In the genomic region with DNA sequence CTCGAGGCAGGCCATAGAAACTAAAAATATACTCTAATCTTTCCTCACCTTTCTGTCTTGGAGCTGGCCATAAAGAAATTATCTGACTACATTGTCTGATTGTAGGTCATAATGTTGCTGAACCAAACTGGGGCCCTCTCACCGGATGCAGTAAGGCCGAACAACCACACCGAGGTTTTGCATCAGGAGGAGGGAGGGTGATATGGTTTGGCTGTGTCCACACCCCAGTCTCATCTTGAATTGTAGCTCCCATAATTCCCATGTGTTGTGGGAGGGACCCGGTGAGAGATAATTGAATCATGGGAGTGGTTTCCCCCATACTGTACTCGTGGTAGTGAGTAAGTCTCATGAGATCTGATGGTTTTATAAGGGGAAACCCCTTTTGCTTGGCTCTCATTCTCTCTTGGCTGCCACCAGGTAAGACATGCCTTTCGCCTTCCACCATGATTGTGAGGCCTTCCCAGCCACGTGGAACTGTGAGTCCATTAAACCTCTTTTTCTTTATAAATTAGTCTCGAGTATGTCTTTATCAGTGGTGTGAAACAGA, we compare ENCODE assay signal across 9 cellular contexts. TPM values are rescaled to one million over a fixed set of nuclear protein-coding genes. Genes with fewer than 3 reads are reported as not detected.
DNase-seq lines count a peak whose midpoint lies in the region; ATAC-seq and TF ChIP-seq lines count a peak whose summit lies in the region.
"Not testable (repeated sequence)": the region's sequence is repeated elsewhere in the genome, so short reads cannot be mapped to it uniquely, and the experiment has no call there.
"Had no signal": no experiment of that assay in that cellular context is flagged by ENCODE, and none has a peak within 500 bp of the region (broad histone marks: within the 10 kb centered on the region; RNA-seq: fewer than 3 reads in every experiment).

No MANE protein-coding gene starts in this region.

- intact Hi-C loops in CD8-positive, alpha-beta T cell (cut with DNase I, micrococcal nuclease); activated CD8-positive, alpha-beta T cell treated with anti-CD3 and anti-CD28 coated beads for 36 hours (cut with micrococcal nuclease); mammary epithelial cell (cut with micrococcal nuclease); left ventricle myocardium inferior (cut with micrococcal nuclease); psoas muscle (cut with DNase I); upper lobe of right lung (cut with DNase I): not testable (repeated sequence)
- intact Hi-C loops in activated naive CD4-positive, alpha-beta T cell treated with anti-CD3 and anti-CD28 coated beads for 36 hours (cut with micrococcal nuclease), result loop anchor here (1.0 kb wide), 1 partner anchor 21 kb away; no protein-coding TSS in a partner anchor

- H3K79me2 ChIP-seq in mammary epithelial cell (ENCODE audit: insufficient read depth, low read length), result not testable (repeated sequence)

- H3K27me3 Mint-ChIP-seq in CD8-positive, alpha-beta T cell (ENCODE audit: low read depth); activated CD8-positive, alpha-beta T cell treated with anti-CD3 and anti-CD28 coated beads for 36 hours; activated naive CD4-positive, alpha-beta T cell treated with anti-CD3 and anti-CD28 coated beads for 36 hours (ENCODE audit: low read depth): not testable (repeated sequence)

- not testable (repeated sequence) for H3K4me3 Mint-ChIP-seq in CD8-positive, alpha-beta T cell; activated CD8-positive, alpha-beta T cell treated with anti-CD3 and anti-CD28 coated beads for 36 hours; activated naive CD4-positive, alpha-beta T cell treated with anti-CD3 and anti-CD28 coated beads for 36 hours

- H3K9me3 Mint-ChIP-seq in CD8-positive, alpha-beta T cell; activated CD8-positive, alpha-beta T cell treated with anti-CD3 and anti-CD28 coated beads for 36 hours; activated naive CD4-positive, alpha-beta T cell treated with anti-CD3 and anti-CD28 coated beads for 36 hours: not testable (repeated sequence)

- H2AFZ ChIP-seq in mammary epithelial cell (ENCODE audit: low read depth, low read length), result not testable (repeated sequence)

- not testable (repeated sequence) for H3K27ac ChIP-seq in CD8-positive, alpha-beta T cell (ENCODE audit: low read depth, low read length); mammary epithelial cell (ENCODE audit: insufficient read depth, low read depth, low read length)
- H3K27ac ChIP-seq in left ventricle myocardium inferior (replicated peaks) (peak overlapping the region; percentile 66), psoas muscle (peak overlapping the region; percentile 31), upper lobe of right lung (peak overlapping the region; percentile 61)

- POLR2A ChIA-PET in CD8-positive, alpha-beta T cell (lab: Charles Lee); activated CD8-positive, alpha-beta T cell treated with anti-CD3 and anti-CD28 coated beads for 36 hours (lab: Charles Lee): not testable (repeated sequence)

- TF ChIP-seq CTCF in CD8-positive, alpha-beta T cell (IDR thresholded peaks at IDR 0.05); activated CD8-positive, alpha-beta T cell treated with anti-CD3 and anti-CD28 coated beads for 36 hours (IDR thresholded peaks at IDR 0.05); mammary epithelial cell (conservative IDR thresholded peaks at IDR 0.05 in 1 of 2, IDR thresholded peaks at IDR 0.05 in 1 of 2; ENCODE audit: extremely low read depth in 1 of 2, insufficient read depth in 1 of 2, low read depth in 1 of 2, low read length in 2 of 2); left ventricle myocardium inferior (IDR thresholded peaks at IDR 0.05; ENCODE audit: borderline replicate concordance); psoas muscle (IDR thresholded peaks at IDR 0.05); upper lobe of right lung (IDR thresholded peaks at IDR 0.05): not testable (repeated sequence)

- CTCF ChIA-PET in CD8-positive, alpha-beta T cell (lab: Charles Lee), result interaction anchor here (4.2 kb wide), 1 partner anchor 13 kb away, joined by 31 read pairs; no protein-coding TSS in a partner anchor
- CTCF ChIA-PET in activated CD8-positive, alpha-beta T cell treated with anti-CD3 and anti-CD28 coated beads for 36 hours (lab: Charles Lee), result interaction anchor here (0.6 to 3.2 kb wide), 3 partner anchors 12 to 236 kb away, joined by 4 to 25 read pairs (median 5); no protein-coding TSS in a partner anchor
- CTCF ChIA-PET in activated naive CD4-positive, alpha-beta T cell treated with anti-CD3 and anti-CD28 coated beads for 36 hours (lab: Charles Lee), result interaction anchor here (3.3 kb wide), 1 partner anchor 12 kb away, joined by 16 read pairs; no protein-coding TSS in a partner anchor
- CTCF ChIA-PET in mammary epithelial cell (lab: Charles Lee; ENCODE audit: low non-redundant PET), result not testable (repeated sequence)

- H3K4me2 ChIP-seq in mammary epithelial cell (ENCODE audit: insufficient read depth, low read depth, low read length), result not testable (repeated sequence)

- WGBS in mammary epithelial cell (ENCODE audit: low coverage, missing lambda C conversion rate), result 66% methylated on average over 9 of the region's 9 CpGs
- WGBS in psoas muscle, 3 donors, result 82 to 86% (median 85%) methylated on average over 9 of the region's 9 CpGs

- H3K4me3 ChIP-seq in CD8-positive, alpha-beta T cell (ENCODE audit: low read depth, low read length); mammary epithelial cell (replicated peaks in 1 of 3; ENCODE audit: insufficient read depth in 1 of 3, low read depth in 2 of 3, low read length in 3 of 3); left ventricle myocardium inferior; psoas muscle; upper lobe of right lung: not testable (repeated sequence)

- not testable (repeated sequence) for H3K4me1 ChIP-seq in CD8-positive, alpha-beta T cell (ENCODE audit: insufficient read depth, low read length); mammary epithelial cell (ENCODE audit: insufficient read depth, low read length); psoas muscle; upper lobe of right lung
- peaks cover 20% of the 10 kb centered on the region for H3K4me1 ChIP-seq in left ventricle myocardium inferior

- H3K36me3 Mint-ChIP-seq in CD8-positive, alpha-beta T cell; activated CD8-positive, alpha-beta T cell treated with anti-CD3 and anti-CD28 coated beads for 36 hours (ENCODE audit: low read depth); activated naive CD4-positive, alpha-beta T cell treated with anti-CD3 and anti-CD28 coated beads for 36 hours (ENCODE audit: low read depth): not testable (repeated sequence)

- in situ Hi-C loops in mammary epithelial cell (cut with MboI; ENCODE audit: low sequenced_read_pairs in 2 of 2), result not testable (repeated sequence)

- H3K9me3 ChIP-seq in CD8-positive, alpha-beta T cell (ENCODE audit: low read length); mammary epithelial cell (replicated peaks; ENCODE audit: insufficient read depth, low read length); left ventricle myocardium inferior (replicated peaks); psoas muscle; upper lobe of right lung: not testable (repeated sequence)

- not testable (repeated sequence) for H3K27me3 ChIP-seq in CD8-positive, alpha-beta T cell (ENCODE audit: insufficient read depth, low read length); mammary epithelial cell (ENCODE audit: insufficient read depth, low read length); left ventricle myocardium inferior (ENCODE audit: low read depth); psoas muscle (ENCODE audit: insufficient read depth in 3 of 3, low read length in 2 of 3); upper lobe of right lung

- H3K9ac ChIP-seq in mammary epithelial cell (ENCODE audit: insufficient read depth, low read length), result not testable (repeated sequence)

- not testable (repeated sequence) for ATAC-seq in CD8-positive, alpha-beta T cell; psoas muscle; upper lobe of right lung
- peak; percentile 64 for ATAC-seq in activated CD8-positive, alpha-beta T cell treated with anti-CD3 and anti-CD28 coated beads for 36 hours

- DNase-seq in CD8-positive, alpha-beta T cell; left ventricle myocardium inferior; psoas muscle; upper lobe of right lung: not testable (repeated sequence)
- DNase-seq in activated CD8-positive, alpha-beta T cell treated with anti-CD3 and anti-CD28 coated beads for 36 hours, result peak; percentile 37
- DNase-seq in activated naive CD4-positive, alpha-beta T cell treated with anti-CD3 and anti-CD28 coated beads for 36 hours, result peak; percentile 38
- peak; percentile 23 for DNase-seq in mammary epithelial cell
- peak; percentile 3 for DNase-seq in stimulated activated naive CD4-positive, alpha-beta T cell treated with Interleukin-2 at 50 U/mL for 16 hours (lab: John Stamatoyannopoulos, UW)

- H4K20me1 ChIP-seq in mammary epithelial cell (ENCODE audit: insufficient read depth, low read length), result not testable (repeated sequence)

- peak overlapping the region; percentile 37 for H3K27ac Mint-ChIP-seq in CD8-positive, alpha-beta T cell
- H3K27ac Mint-ChIP-seq in activated CD8-positive, alpha-beta T cell treated with anti-CD3 and anti-CD28 coated beads for 36 hours, result not testable (repeated sequence)
- peak overlapping the region; percentile 2 for H3K27ac Mint-ChIP-seq in activated naive CD4-positive, alpha-beta T cell treated with anti-CD3 and anti-CD28 coated beads for 36 hours

- dilution Hi-C loops in mammary epithelial cell (cut with HindIII; ENCODE audit: low sequenced_read_pairs), result not testable (repeated sequence)

- peaks cover 12% of the 10 kb centered on the region for H3K4me1 Mint-ChIP-seq in CD8-positive, alpha-beta T cell (ENCODE audit: low read depth)
- H3K4me1 Mint-ChIP-seq in activated CD8-positive, alpha-beta T cell treated with anti-CD3 and anti-CD28 coated beads for 36 hours (ENCODE audit: low read depth), result peaks cover 16% of the 10 kb centered on the region
- peaks cover 17% of the 10 kb centered on the region for H3K4me1 Mint-ChIP-seq in activated naive CD4-positive, alpha-beta T cell treated with anti-CD3 and anti-CD28 coated beads for 36 hours (ENCODE audit: low read depth)

- not testable (repeated sequence) for H3K36me3 ChIP-seq in CD8-positive, alpha-beta T cell (ENCODE audit: insufficient read depth, low read length); mammary epithelial cell (ENCODE audit: insufficient read depth, low read length); left ventricle myocardium inferior; psoas muscle (ENCODE audit: insufficient read depth in 1 of 2, low read depth in 1 of 2); upper lobe of right lung

- not testable (repeated sequence) for BruUV-seq in mammary epithelial cell (replicated peaks; lab: Mats Ljungman, UMichigan)

RNA-seq across cellular contexts. Expression of gene FAM184A, which starts 19.4 kb away (rescaled TPM):
- total RNA-seq in CD8-positive, alpha-beta T cell, result under 1 TPM; 0.50 to 0.79 TPM
- total RNA-seq in activated CD8-positive, alpha-beta T cell treated with anti-CD3 and anti-CD28 coated beads for 36 hours, result 1 to 10 TPM; 3.2 to 4.8 TPM
- 10 to 100 TPM; 13.5 to 14.0 TPM for total RNA-seq in activated naive CD4-positive, alpha-beta T cell treated with anti-CD3 and anti-CD28 coated beads for 36 hours
- under 1 TPM in 1 of 2 donors, not detected in 1; 0.17 TPM for total RNA-seq in mammary epithelial cell
- 0.02 TPM for polyA plus RNA-seq in mammary epithelial cell
- not detected for polyA minus RNA-seq in mammary epithelial cell
- 0.93 TPM for total RNA-seq in left ventricle myocardium inferior
- total RNA-seq in psoas muscle, result under 1 TPM; 0.22 to 0.52 (median 0.35) TPM
- under 1 TPM; 0.14 to 0.48 (median 0.39) TPM for polyA plus RNA-seq in psoas muscle
- total RNA-seq in upper lobe of right lung, result 15.4 TPM
- total RNA-seq: IMR-90 had no signal
